1 cellular context compared by ENCODE assay signal in genomic region chr2:168770796-168771195, GRCh38.
TF ChIP-seq lines count a peak whose summit lies in the region.

No MANE protein-coding gene starts in this region.

TF ChIP-seq in K562, 482 proteins besides CTCF, POLR2A, EP300 and RAD21 (continued from another document and continues in another):
- TF ChIP-seq, protein P1, sequence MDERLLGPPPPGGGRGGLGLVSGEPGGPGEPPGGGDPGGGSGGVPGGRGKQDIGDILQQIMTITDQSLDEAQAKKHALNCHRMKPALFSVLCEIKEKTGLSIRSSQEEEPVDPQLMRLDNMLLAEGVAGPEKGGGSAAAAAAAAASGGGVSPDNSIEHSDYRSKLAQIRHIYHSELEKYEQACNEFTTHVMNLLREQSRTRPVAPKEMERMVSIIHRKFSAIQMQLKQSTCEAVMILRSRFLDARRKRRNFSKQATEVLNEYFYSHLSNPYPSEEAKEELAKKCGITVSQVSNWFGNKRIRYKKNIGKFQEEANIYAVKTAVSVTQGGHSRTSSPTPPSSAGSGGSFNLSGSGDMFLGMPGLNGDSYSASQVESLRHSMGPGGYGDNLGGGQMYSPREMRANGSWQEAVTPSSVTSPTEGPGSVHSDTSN (CRISPR knock-in tag; IDR thresholded peaks at IDR 0.05; ENCODE audit: low read depth) = no peak
- TF ChIP-seq, protein P1 (tag; conservative IDR thresholded peaks at IDR 0.05; ENCODE audit: low read depth) = peak; percentile 82
- TF ChIP-seq GABPB1 (CRISPR knock-in tag; IDR thresholded peaks at IDR 0.05) (no peak), SREBF2 (CRISPR knock-in tag; IDR thresholded peaks at IDR 0.05) (no peak), ASH1L (IDR thresholded peaks at IDR 0.05; ENCODE audit: borderline replicate concordance, low read depth, partially characterized antibody) (no peak), SMARCA5 (IDR thresholded peaks at IDR 0.05) (no peak), ZNF318 (IDR thresholded peaks at IDR 0.05; ENCODE audit: borderline replicate concordance in 1 of 2, low read depth in 1 of 2) (no peak), ETV1 (tag; conservative IDR thresholded peaks at IDR 0.05; ENCODE audit: low read depth) (no peak), DPF2 (IDR thresholded peaks at IDR 0.05) (peak; percentile 61), MECOM (CRISPR knock-in tag; IDR thresholded peaks at IDR 0.05) (0 out of 2 replicates have a peak, but pooled peaks have one; percentile 5), CHD1 (IDR thresholded peaks at IDR 0.05; ENCODE audit: low read length) (no peak), ZBTB5 (IDR thresholded peaks at IDR 0.05) (no peak), JUN (IDR thresholded peaks at IDR 0.05; ENCODE audit: borderline replicate concordance, low read depth, low read length) (no peak), JUN (CRISPR knock-in tag; IDR thresholded peaks at IDR 0.05; ENCODE audit: borderline replicate concordance) (no peak), HMG20B (CRISPR knock-in tag; IDR thresholded peaks at IDR 0.05) (no peak), ZNF695 (CRISPR knock-in tag; IDR thresholded peaks at IDR 0.05) (no peak), ZNF830 (CRISPR knock-in tag; IDR thresholded peaks at IDR 0.05) (no peak), SMAD1 (IDR thresholded peaks at IDR 0.05; ENCODE audit: low read depth, low read length, partially characterized antibody) (no peak), SETDB1 (IDR thresholded peaks at IDR 0.05; ENCODE audit: low read length) (no peak), ARID2 (IDR thresholded peaks at IDR 0.05) (no peak), CBX1 (IDR thresholded peaks at IDR 0.05; ENCODE audit: low read depth) (no peak), NONO (IDR thresholded peaks at IDR 0.05; ENCODE audit: low read depth in 2 of 2, low read length in 1 of 2) (no peak), TEAD2 (tag; IDR thresholded peaks at IDR 0.05) (no peak), MCM2 (IDR thresholded peaks at IDR 0.05; ENCODE audit: low read depth) (no peak), SRF (CRISPR knock-in tag; IDR thresholded peaks at IDR 0.05) (no peak), FOSL1 (tag; conservative IDR thresholded peaks at IDR 0.05) (peak; percentile 33; the same call in 1 of the 2 replicates), SLC30A9 (CRISPR knock-in tag; IDR thresholded peaks at IDR 0.05) (no peak), EGR1 (conservative IDR thresholded peaks at IDR 0.05) (no peak), HMGN3 (IDR thresholded peaks at IDR 0.05; ENCODE audit: borderline replicate concordance, extremely low read depth, insufficient read length, low read depth, low read length) (no peak), ADNP (tag; IDR thresholded peaks at IDR 0.05) (0 out of 2 replicates have a peak, but pooled peaks have one; percentile 14), NR1H2 (CRISPR knock-in tag; IDR thresholded peaks at IDR 0.05) (no peak), MED1 (CRISPR knock-in tag; IDR thresholded peaks at IDR 0.05; ENCODE audit: borderline replicate concordance) (no peak), ESRRB (CRISPR knock-in tag; IDR thresholded peaks at IDR 0.05; ENCODE audit: borderline replicate concordance) (no peak), ZNF175 (CRISPR knock-in tag; IDR thresholded peaks at IDR 0.05; ENCODE audit: low read depth) (no peak), GTF2B (IDR thresholded peaks at IDR 0.05; ENCODE audit: extremely low read depth, insufficient read length) (no peak), MTA1 (IDR thresholded peaks at IDR 0.05; ENCODE audit: borderline replicate concordance) (no peak), MNT (conservative IDR thresholded peaks at IDR 0.05) (no peak), ZSCAN32 (CRISPR knock-in tag; IDR thresholded peaks at IDR 0.05) (no peak)
- TF ChIP-seq, protein P2, sequence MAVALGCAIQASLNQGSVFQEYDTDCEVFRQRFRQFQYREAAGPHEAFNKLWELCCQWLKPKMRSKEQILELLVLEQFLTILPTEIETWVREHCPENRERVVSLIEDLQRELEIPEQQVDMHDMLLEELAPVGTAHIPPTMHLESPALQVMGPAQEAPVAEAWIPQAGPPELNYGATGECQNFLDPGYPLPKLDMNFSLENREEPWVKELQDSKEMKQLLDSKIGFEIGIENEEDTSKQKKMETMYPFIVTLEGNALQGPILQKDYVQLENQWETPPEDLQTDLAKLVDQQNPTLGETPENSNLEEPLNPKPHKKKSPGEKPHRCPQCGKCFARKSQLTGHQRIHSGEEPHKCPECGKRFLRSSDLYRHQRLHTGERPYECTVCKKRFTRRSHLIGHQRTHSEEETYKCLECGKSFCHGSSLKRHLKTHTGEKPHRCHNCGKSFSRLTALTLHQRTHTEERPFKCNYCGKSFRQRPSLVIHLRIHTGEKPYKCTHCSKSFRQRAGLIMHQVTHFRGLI (CRISPR knock-in tag; IDR thresholded peaks at IDR 0.05) = no peak
- TF ChIP-seq, protein P3, sequence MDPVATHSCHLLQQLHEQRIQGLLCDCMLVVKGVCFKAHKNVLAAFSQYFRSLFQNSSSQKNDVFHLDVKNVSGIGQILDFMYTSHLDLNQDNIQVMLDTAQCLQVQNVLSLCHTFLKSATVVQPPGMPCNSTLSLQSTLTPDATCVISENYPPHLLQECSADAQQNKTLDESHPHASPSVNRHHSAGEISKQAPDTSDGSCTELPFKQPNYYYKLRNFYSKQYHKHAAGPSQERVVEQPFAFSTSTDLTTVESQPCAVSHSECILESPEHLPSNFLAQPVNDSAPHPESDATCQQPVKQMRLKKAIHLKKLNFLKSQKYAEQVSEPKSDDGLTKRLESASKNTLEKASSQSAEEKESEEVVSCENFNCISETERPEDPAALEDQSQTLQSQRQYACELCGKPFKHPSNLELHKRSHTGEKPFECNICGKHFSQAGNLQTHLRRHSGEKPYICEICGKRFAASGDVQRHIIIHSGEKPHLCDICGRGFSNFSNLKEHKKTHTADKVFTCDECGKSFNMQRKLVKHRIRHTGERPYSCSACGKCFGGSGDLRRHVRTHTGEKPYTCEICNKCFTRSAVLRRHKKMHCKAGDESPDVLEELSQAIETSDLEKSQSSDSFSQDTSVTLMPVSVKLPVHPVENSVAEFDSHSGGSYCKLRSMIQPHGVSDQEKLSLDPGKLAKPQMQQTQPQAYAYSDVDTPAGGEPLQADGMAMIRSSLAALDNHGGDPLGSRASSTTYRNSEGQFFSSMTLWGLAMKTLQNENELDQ (CRISPR knock-in tag; IDR thresholded peaks at IDR 0.05; ENCODE audit: borderline replicate concordance) = no peak
- TF ChIP-seq, protein P4, sequence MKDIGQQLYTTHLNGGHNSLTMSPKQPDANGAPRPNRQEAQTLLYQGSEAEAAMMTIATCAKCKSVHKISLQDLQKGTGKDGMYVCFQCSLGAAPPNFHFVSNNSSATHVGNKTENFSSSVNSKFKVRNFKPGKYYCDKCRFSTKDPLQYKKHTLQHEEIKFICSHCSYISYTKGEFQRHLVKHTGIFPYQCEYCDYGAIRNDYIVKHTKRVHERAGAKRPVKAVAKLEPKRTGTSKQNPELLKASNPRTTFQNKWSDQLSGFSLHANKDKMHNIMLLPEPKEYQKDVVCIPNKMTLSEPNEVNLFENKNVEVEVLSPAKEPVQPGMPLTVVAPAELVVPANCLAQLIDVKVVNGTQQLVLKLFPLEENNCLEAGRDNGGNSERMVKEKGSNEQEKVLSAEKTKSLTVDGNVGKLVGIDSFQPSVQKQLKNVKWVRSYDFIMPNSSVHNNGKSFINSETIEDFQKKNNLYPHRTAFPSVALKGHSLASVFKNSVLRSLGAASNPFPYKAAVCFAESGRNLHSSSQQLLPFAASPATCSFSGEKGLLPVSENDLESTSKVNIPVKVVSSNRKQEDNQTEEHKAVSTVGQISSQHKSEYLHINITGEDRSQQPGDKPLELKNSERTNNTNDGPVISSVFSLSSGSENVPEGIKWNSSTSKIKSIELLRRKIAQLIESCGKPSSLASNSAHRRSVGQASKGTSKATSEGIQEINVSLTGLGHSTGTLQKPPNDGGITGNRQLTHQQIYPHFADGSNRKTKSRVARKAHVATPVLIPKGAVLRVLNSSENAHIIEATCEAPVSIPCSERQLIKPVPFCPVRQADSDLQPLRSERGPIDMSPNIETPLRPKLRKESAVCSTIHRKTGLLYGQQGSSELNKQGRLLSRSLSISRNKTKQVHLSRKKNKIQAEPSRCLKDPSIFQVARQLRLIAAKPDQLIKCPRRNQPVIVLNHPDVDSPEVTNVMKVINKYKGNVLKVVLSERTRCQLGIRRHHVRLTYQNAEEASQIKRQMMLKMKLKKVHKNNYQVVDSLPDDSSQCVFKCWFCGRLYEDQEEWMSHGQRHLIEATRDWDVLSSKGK (CRISPR knock-in tag; IDR thresholded peaks at IDR 0.05) = no peak
